25 cellular contexts compared by ENCODE assay signal in the genomic region with DNA sequence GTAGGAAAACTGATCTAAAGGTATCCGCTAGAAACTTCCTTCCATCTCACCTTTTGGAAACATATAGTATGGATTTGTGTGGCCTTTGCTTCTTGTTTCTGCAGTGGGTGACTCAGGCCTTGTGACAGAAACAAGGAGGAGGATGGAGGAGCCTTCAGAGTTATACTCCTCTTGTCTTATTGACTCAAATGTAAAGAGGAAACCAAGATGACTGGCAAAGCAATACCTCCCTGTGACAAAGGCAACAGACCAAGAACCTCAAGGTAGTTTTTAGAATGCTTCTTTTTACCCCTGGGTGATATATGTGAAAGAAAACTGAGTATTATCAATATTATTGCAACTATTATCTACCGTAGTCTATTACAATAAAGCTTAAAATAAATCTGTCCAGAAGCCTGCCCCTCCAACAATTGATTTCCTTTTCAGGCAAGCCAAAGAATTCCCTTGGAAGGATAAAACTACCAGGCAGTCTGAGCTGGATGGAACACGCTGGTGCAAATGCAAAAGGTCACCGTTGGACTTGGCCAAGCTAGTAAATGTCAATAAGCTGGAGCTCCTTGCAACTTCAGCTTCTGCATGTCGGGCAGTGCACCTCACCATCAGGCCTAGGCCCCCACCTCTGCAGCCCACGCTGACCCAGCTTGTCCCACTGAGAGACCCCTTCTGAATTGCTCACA.
"Had no signal": no experiment of that assay in that cellular context is flagged by ENCODE, and none has a peak within 500 bp of the region (broad histone marks: within the 10 kb centered on the region; RNA-seq: fewer than 3 reads in every experiment).

No MANE protein-coding gene starts in this region.

- H3K27ac ChIP-seq: brain microvascular endothelial cell, gastrocnemius medialis, parathyroid adenoma, right atrium auricular region, transverse colon had no signal

- DNase-seq: activated CD4-positive, alpha-beta memory T cell treated with anti-CD3 and anti-CD28 coated beads, Interleukin-2, amount 10 ng/mL, durations not matched to agents 7 days and 5 days; activated CD4-positive, alpha-beta T cell treated with anti-CD3 and anti-CD28 coated beads for 1 hour; activated CD4-positive, alpha-beta T cell treated with anti-CD3 and anti-CD28 coated beads, Interleukin-2, amount 10 ng/mL, durations not matched to agents 7 days and 5 days; activated CD8-positive, alpha-beta memory T cell treated with anti-CD3 and anti-CD28 coated beads, Interleukin-2, amount 50 U/mL, for 48 hours; activated gamma-delta T cell treated with Interleukin-2 at 50 U/mL for 16 hours; activated naive CD4-positive, alpha-beta T cell treated with anti-CD3 and anti-CD28 coated beads, Interleukin-2, amount 50 U/mL, for 16 hours; activated T-cell treated with anti-CD3 and anti-CD28 coated beads, Interleukin-2, amount 50 U/mL, for 24 hours; amniotic stem cell; brain microvascular endothelial cell; endodermal cell; gastrocnemius medialis; head of caudate nucleus; hypothalamus; immature natural killer cell; kidney; midbrain; naive thymus-derived CD4-positive, alpha-beta T cell; occipital lobe; stimulated activated naive CD4-positive, alpha-beta T cell; T-helper 2 cell; transverse colon had no signal

- H3K4me1 ChIP-seq: gastrocnemius medialis, parathyroid adenoma, right atrium auricular region, transverse colon had no signal

- FAIRE-seq: astrocyte, kidney, urothelium cell line had no signal

- H3K9me3 ChIP-seq: gastrocnemius medialis, right atrium auricular region, transverse colon had no signal

- H3K36me3 ChIP-seq: brain microvascular endothelial cell, gastrocnemius medialis, right atrium auricular region, transverse colon had no signal

- H3K4me3 ChIP-seq: gastrocnemius medialis, right atrium auricular region, transverse colon had no signal

- H3K27me3 ChIP-seq: brain microvascular endothelial cell, gastrocnemius medialis, right atrium auricular region, transverse colon had no signal

- ATAC-seq: gastrocnemius medialis; naive thymus-derived CD4-positive, alpha-beta T cell had no signal
